8 cellular contexts compared by ENCODE assay signal in genomic region chrX:53093177-53093655, GRCh38. TPM values are rescaled to one million over a fixed set of nuclear protein-coding genes. Genes with fewer than 3 reads are reported as not detected.
A peak's percentile ranks its signal among the peaks of the same experiment; 100 is the strongest.
DNase-seq lines count a peak whose midpoint lies in the region; ATAC-seq and TF ChIP-seq lines count a peak whose summit lies in the region.

No MANE protein-coding gene starts in this region.

- no peak for TF ChIP-seq POLR2A in body of pancreas (IDR thresholded peaks at IDR 0.05)

- intact Hi-C loops in body of pancreas (cut with DNase I) = no loop called here

- WGBS in body of pancreas, 2 donors = 0 to 1% methylated on average over 2 to 16 of the region's 16 CpGs

- H3K4me3 ChIP-seq in HFF-Myc (replicated peaks; ENCODE audit: low read depth, low read length) = peak overlapping the region; percentile 76
- H3K4me3 ChIP-seq in body of pancreas = no peak overlapping the region
- H3K4me3 ChIP-seq in iPS-18a (ENCODE audit: low read length) = peak overlapping the region; percentile 76
- peak overlapping the region; percentile 63 for H3K4me3 ChIP-seq in skeletal muscle cell (ENCODE audit: low read depth, low read length)

- peak overlapping the region; percentile 62 for H3K9ac ChIP-seq in iPS-18a (ENCODE audit: low read length)

- H3K27ac ChIP-seq in body of pancreas (peak overlapping the region; percentile 82 to 97 (median 90)), iPS-18a (ENCODE audit: low read length) (peak overlapping the region; percentile 59)

- ATAC-seq in body of pancreas = peak; percentile 72

- peaks cover 7% of the 10 kb centered on the region for H3K4me1 ChIP-seq in body of pancreas
- no peaks in the 10 kb centered on the region for H3K4me1 ChIP-seq in iPS-18a (ENCODE audit: control insufficient read depth, low read depth, low read length)

- H3K9me3 ChIP-seq in body of pancreas = no peaks in the 10 kb centered on the region
- peaks cover 7% of the 10 kb centered on the region for H3K9me3 ChIP-seq in iPS-18a (ENCODE audit: control insufficient read depth, low read depth, low read length)

- TF ChIP-seq CTCF in HFF-Myc (IDR thresholded peaks at IDR 0.05; ENCODE audit: low read depth, low read length, missing control alignments) = peak; percentile 48
- peak; percentile 27 to 69 (median 65) for TF ChIP-seq CTCF in body of pancreas (IDR thresholded peaks at IDR 0.05)

- no peaks in the 10 kb centered on the region for H3K36me3 ChIP-seq in body of pancreas (replicated peaks in 1 of 2; ENCODE audit: insufficient read depth in 1 of 2, low read depth in 2 of 2)
- H3K36me3 ChIP-seq in iPS-18a (ENCODE audit: control insufficient read depth, low read depth, low read length) = no peaks in the 10 kb centered on the region

- H3K27me3 ChIP-seq in body of pancreas (no peaks in the 10 kb centered on the region), iPS-18a (ENCODE audit: control insufficient read depth, insufficient read depth, low read length) (no peaks in the 10 kb centered on the region)

- DNase-seq in DMS79 treated with DMSO at 0.1 percent for 48 hours (lab: John Stamatoyannopoulos, UW) = peak; percentile 38
- no peak for DNase-seq in HFF-Myc (ENCODE audit: extremely low read depth, low read depth)
- peak; percentile 57 for DNase-seq in NCI-H146 treated with DMSO at 0.1 percent for 48 hours (lab: John Stamatoyannopoulos, UW; ENCODE audit: unreplicated experiment)
- DNase-seq in T1000 (lab: John Stamatoyannopoulos, UW) = peak; percentile 63
- DNase-seq in body of pancreas = peak; percentile 84 to 87 (median 84)
- no peak for DNase-seq in skeletal muscle cell (ENCODE audit: low read depth)
- DNase-seq in HPDE6-E6E7 (ENCODE audit: extremely low spot score) = no peak

RNA-seq across cellular contexts. Expression of gene KANTR, which starts 0.7 kb away (rescaled TPM):
- total RNA-seq in body of pancreas = 10 to 100 TPM; 12.2 to 13.0 TPM

RNA-seq across cellular contexts. Expression of gene TSPYL2, which starts 11.0 kb away (rescaled TPM):
- 10 to 100 TPM; 28.3 to 40.5 TPM for total RNA-seq in body of pancreas

RNA-seq across cellular contexts. Expression of gene GPR173, which starts 44.6 kb away (rescaled TPM):
- total RNA-seq in body of pancreas = under 1 TPM; 0.26 to 0.66 TPM

Comparison
In these comparisons a context has a peak if more than half of its experiments do, and no peak if none do; other contexts are left out.
1. DNase-seq: peak in DMS79 treated with DMSO at 0.1 percent for 48 hours (single experiment), NCI-H146 treated with DMSO at 0.1 percent for 48 hours (single experiment), T1000 (single experiment) and body of pancreas (4 of 4); none in HFF-Myc (single experiment), skeletal muscle cell (single experiment) and HPDE6-E6E7 (single experiment).
2. H3K4me3 ChIP-seq: peak in HFF-Myc (single experiment), iPS-18a (single experiment) and skeletal muscle cell (single experiment); none in body of pancreas (0 of 2).